Comparison of ENCODE assay signal across 18 cellular contexts in the genomic region with DNA sequence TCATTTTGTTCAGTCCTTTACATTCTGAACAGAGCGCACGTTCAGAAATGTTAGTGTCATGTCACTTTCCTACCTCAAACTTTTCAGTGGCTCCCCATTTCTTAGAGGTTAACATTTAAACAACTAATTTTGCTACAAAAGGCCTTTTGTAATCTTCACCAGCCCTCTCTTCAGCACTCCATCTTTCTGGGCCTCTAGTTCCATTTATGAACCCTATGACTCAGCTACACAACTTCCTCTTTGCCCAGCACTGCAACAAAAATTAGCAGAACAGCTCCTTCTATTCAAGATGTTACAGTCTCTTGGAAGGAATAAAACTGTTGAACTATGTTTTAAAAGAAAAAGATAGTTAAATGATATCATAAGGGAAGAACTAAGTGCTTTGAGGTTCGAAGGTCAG.
A peak's percentile ranks its signal among the peaks of the same experiment; 100 is the strongest.
DNase-seq lines count a peak whose midpoint lies in the region; ATAC-seq, FAIRE-seq and TF ChIP-seq lines count a peak whose summit lies in the region.
"Had no signal": no experiment of that assay in that cellular context is flagged by ENCODE, and none has a peak within 500 bp of the region (broad histone marks: within the 10 kb centered on the region; RNA-seq: fewer than 3 reads in every experiment).

No MANE protein-coding gene starts in this region.

- no peaks in the 10 kb centered on the region for H3K9me3 ChIP-seq in GM12878 (replicated peaks; ENCODE audit: control insufficient read depth, insufficient read depth, low read length)
- H3K9me3 ChIP-seq: BLaER1 treated with 17β-estradiol and CSF1 and Interleukin-3, amounts not matched to agents 10 nM and 100 nM; HAP-1 had no signal

- BruUV-seq in GM12878 (replicated peaks; lab: Mats Ljungman, UMichigan): no TSS peak

- H4K20me1 ChIP-seq in GM12878 (ENCODE audit: control insufficient read depth, insufficient read depth): no peaks in the 10 kb centered on the region
- H4K20me1 ChIP-seq: BLaER1 treated with 17β-estradiol and CSF1 and Interleukin-3, amounts not matched to agents 10 nM and 100 nM had no signal

- RAD21 ChIA-PET in GM12878 (lab: Charles Lee; ENCODE audit: unreplicated experiment): no interaction called here

- H3K36me3 ChIP-seq in GM12878 (ENCODE audit: control insufficient read depth in 2 of 2, insufficient read depth in 2 of 2, low read length in 1 of 2): no peaks in the 10 kb centered on the region
- H3K36me3 ChIP-seq: BLaER1 treated with 17β-estradiol and CSF1 and Interleukin-3, amounts not matched to agents 10 nM and 100 nM; HAP-1 had no signal

- in situ Hi-C loops in GM12878 (cut with MboI): no loop called here

- no peak for TF ChIP-seq RAD21 in GM12878 (IDR thresholded peaks at IDR 0.05; ENCODE audit: insufficient read depth, low read depth, low read length)

- no peak for FAIRE-seq in GM12878 (lab: Jason Lieb, UNC)
- FAIRE-seq: HTR-8/SVneo, K562 had no signal

- H2AFZ ChIP-seq in GM12878 (ENCODE audit: control insufficient read depth, low read depth, low read length): no peak overlapping the region

- no peak for TF ChIP-seq CTCF in GM12878 (IDR thresholded peaks at IDR 0.05 in 2 of 3, conservative IDR thresholded peaks at IDR 0.05 in 1 of 3; ENCODE audit: control insufficient read depth in 2 of 3, extremely low read depth in 1 of 3, insufficient read depth in 1 of 3, low read depth in 3 of 3, low read length in 3 of 3)

- 56% methylated on average over 3 of the region's 3 CpGs for WGBS in GM12878 (ENCODE audit: insufficient coverage, insufficient replicate concordance, low lambda C conversion rate, missing lambda C conversion rate)

- H3K27ac ChIP-seq in GM12878 (ENCODE audit: control insufficient read depth, insufficient read depth): no peak overlapping the region
- H3K27ac ChIP-seq: BLaER1 treated with 17β-estradiol and CSF1 and Interleukin-3, amounts not matched to agents 10 nM and 100 nM had no signal

- TF ChIP-seq POLR2A in GM12878 (IDR thresholded peaks at IDR 0.05; ENCODE audit: low read depth, low read length): no peak

- H3K4me2 ChIP-seq in GM12878 (ENCODE audit: control insufficient read depth, insufficient read depth): no peak overlapping the region

- H3K79me2 ChIP-seq in GM12878 (ENCODE audit: control insufficient read depth, insufficient read depth, low read length): no peaks in the 10 kb centered on the region

- no peaks in the 10 kb centered on the region for H3K4me1 ChIP-seq in GM12878 (ENCODE audit: control insufficient read depth, insufficient read depth, low read length)
- H3K4me1 ChIP-seq: HAP-1 had no signal

- ATAC-seq in GM12878 (peak; percentile 66), GM21360 (IDR thresholded peaks at IDR 0.05; ENCODE audit: unreplicated experiment) (no peak), HG02798 (IDR thresholded peaks at IDR 0.05; ENCODE audit: poor library complexity, unreplicated experiment) (no peak)
- ATAC-seq: K562 had no signal

- SMC1A ChIA-PET in GM12878 (lab: Charles Lee; ENCODE audit: uncharacterized antibody, unreplicated experiment): interaction anchor here (0.6 to 1.4 kb wide), 2 partner anchors 15 to 34 kb away, joined by 3 to 5 read pairs; no protein-coding TSS in a partner anchor

- POLR2A ChIA-PET in GM12878 (lab: Charles Lee): no interaction called here

- TF ChIP-seq EP300 in GM12878 (IDR thresholded peaks at IDR 0.05; ENCODE audit: borderline replicate concordance in 1 of 2, control insufficient read depth in 1 of 2, low read depth in 2 of 2, low read length in 2 of 2): no peak

- intact Hi-C loops in GM12878 (cut with micrococcal nuclease; ENCODE audit: unreplicated experiment): no loop called here

- peak; percentile 78 for DNase-seq in COLO829 (ENCODE audit: low spot score)
- peak; percentile 12 for DNase-seq in KG1 (lab: John Stamatoyannopoulos, UW)
- DNase-seq in NOMO-1 treated with dmso at 0.1 percent for 144 hours (lab: John Stamatoyannopoulos, UW; ENCODE audit: unreplicated experiment): peak; percentile 69
- DNase-seq in GM12878 (ENCODE audit: low read depth, low spot score): no peak
- no peak for DNase-seq in NCI-H1092 (lab: John Stamatoyannopoulos, UW)
- DNase-seq in HUDEP-2 (lab: John Stamatoyannopoulos, UW; ENCODE audit: unreplicated experiment in 76 of 76): no peak
- DNase-seq: DMS153, EL, NCI-H1417 treated with DMSO at 0.1 percent for 48 hours, NCI-H2029 treated with DMSO at 0.1 percent for 48 hours, NCI-H510A, Right ventricle myocardium superior had no signal

- no peak overlapping the region for H3K9ac ChIP-seq in GM12878 (ENCODE audit: control insufficient read depth, insufficient read depth, low read length)
- H3K9ac ChIP-seq: BLaER1 treated with 17β-estradiol and CSF1 and Interleukin-3, amounts not matched to agents 10 nM and 100 nM had no signal

- no peaks in the 10 kb centered on the region for H3K27me3 ChIP-seq in GM12878 (replicated peaks in 1 of 2; ENCODE audit: control insufficient read depth in 2 of 2, insufficient read depth in 2 of 2, low read length in 1 of 2)
- H3K27me3 ChIP-seq: BLaER1 treated with 17β-estradiol and CSF1 and Interleukin-3, amounts not matched to agents 10 nM and 100 nM had no signal

- CTCF ChIA-PET in GM12878 (lab: Yijun Ruan, JAX): interaction anchor here (1.0 to 1.3 kb wide), 2 partner anchors 11 to 450 kb away, joined by 3 read pairs; no protein-coding TSS in a partner anchor

- H3K4me3 ChIP-seq in GM12878: no peak overlapping the region
- H3K4me3 ChIP-seq: BLaER1 treated with 17β-estradiol and CSF1 and Interleukin-3, amounts not matched to agents 10 nM and 100 nM; HAP-1; K562 had no signal

TF ChIP-seq in GM12878, 131 proteins besides CTCF, POLR2A, EP300 and RAD21 (continues in another document):
- TF ChIP-seq WRNIP1 (IDR thresholded peaks at IDR 0.05; ENCODE audit: borderline replicate concordance, low read depth, low read length): no peak
- TF ChIP-seq ZNF622 (IDR thresholded peaks at IDR 0.05): no peak
- TF ChIP-seq, protein P1, sequence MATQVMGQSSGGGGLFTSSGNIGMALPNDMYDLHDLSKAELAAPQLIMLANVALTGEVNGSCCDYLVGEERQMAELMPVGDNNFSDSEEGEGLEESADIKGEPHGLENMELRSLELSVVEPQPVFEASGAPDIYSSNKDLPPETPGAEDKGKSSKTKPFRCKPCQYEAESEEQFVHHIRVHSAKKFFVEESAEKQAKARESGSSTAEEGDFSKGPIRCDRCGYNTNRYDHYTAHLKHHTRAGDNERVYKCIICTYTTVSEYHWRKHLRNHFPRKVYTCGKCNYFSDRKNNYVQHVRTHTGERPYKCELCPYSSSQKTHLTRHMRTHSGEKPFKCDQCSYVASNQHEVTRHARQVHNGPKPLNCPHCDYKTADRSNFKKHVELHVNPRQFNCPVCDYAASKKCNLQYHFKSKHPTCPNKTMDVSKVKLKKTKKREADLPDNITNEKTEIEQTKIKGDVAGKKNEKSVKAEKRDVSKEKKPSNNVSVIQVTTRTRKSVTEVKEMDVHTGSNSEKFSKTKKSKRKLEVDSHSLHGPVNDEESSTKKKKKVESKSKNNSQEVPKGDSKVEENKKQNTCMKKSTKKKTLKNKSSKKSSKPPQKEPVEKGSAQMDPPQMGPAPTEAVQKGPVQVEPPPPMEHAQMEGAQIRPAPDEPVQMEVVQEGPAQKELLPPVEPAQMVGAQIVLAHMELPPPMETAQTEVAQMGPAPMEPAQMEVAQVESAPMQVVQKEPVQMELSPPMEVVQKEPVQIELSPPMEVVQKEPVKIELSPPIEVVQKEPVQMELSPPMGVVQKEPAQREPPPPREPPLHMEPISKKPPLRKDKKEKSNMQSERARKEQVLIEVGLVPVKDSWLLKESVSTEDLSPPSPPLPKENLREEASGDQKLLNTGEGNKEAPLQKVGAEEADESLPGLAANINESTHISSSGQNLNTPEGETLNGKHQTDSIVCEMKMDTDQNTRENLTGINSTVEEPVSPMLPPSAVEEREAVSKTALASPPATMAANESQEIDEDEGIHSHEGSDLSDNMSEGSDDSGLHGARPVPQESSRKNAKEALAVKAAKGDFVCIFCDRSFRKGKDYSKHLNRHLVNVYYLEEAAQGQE (IDR thresholded peaks at IDR 0.05; ENCODE audit: low read depth, low read length): no peak
- no peak for TF ChIP-seq SIN3A (IDR thresholded peaks at IDR 0.05; ENCODE audit: low read depth, low read length)
- TF ChIP-seq, protein P2, sequence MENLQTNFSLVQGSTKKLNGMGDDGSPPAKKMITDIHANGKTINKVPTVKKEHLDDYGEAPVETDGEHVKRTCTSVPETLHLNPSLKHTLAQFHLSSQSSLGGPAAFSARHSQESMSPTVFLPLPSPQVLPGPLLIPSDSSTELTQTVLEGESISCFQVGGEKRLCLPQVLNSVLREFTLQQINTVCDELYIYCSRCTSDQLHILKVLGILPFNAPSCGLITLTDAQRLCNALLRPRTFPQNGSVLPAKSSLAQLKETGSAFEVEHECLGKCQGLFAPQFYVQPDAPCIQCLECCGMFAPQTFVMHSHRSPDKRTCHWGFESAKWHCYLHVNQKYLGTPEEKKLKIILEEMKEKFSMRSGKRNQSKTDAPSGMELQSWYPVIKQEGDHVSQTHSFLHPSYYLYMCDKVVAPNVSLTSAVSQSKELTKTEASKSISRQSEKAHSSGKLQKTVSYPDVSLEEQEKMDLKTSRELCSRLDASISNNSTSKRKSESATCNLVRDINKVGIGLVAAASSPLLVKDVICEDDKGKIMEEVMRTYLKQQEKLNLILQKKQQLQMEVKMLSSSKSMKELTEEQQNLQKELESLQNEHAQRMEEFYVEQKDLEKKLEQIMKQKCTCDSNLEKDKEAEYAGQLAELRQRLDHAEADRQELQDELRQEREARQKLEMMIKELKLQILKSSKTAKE (IDR thresholded peaks at IDR 0.05; ENCODE audit: low read depth, poor library complexity, severe bottlenecking): no peak
- TF ChIP-seq SIX5 (IDR thresholded peaks at IDR 0.05; ENCODE audit: low read depth, low read length, severe bottlenecking): no peak
- TF ChIP-seq IRF5 (IDR thresholded peaks at IDR 0.05; ENCODE audit: borderline replicate concordance): no peak

Comparison
In these comparisons a context has a peak if more than half of its experiments do, and no peak if none do; other contexts are left out.
1. DNase-seq: peak in COLO829 (single experiment), KG1 (single experiment) and NOMO-1 treated with dmso at 0.1 percent for 144 hours (single experiment); none in GM12878 (single experiment), NCI-H1092 (single experiment) and HUDEP-2 (0 of 76).